Comparison of ENCODE assay signal across 27 cellular contexts in genomic region chr5:173591300-173591622, GRCh38. TPM values are rescaled to one million over a fixed set of nuclear protein-coding genes. Genes with fewer than 3 reads are reported as not detected.
DNase-seq lines count a peak whose midpoint lies in the region; ATAC-seq and TF ChIP-seq lines count a peak whose summit lies in the region.
"Had no signal": no experiment of that assay in that cellular context is flagged by ENCODE, and none has a peak within 500 bp of the region (broad histone marks: within the 10 kb centered on the region; RNA-seq: fewer than 3 reads in every experiment).

No MANE protein-coding gene starts in this region.

- H3K9me2 ChIP-seq in SK-N-SH: no peaks in the 10 kb centered on the region

- TF ChIP-seq POLR2A in adrenal gland (IDR thresholded peaks at IDR 0.05): no peak
- TF ChIP-seq POLR2A in body of pancreas (IDR thresholded peaks at IDR 0.05): no peak

- POLR2A ChIA-PET in SK-N-SH (lab: Yijun Ruan, JAX): no interaction called here

- no peak for ATAC-seq in SK-N-SH treated with all-trans-retinoic acid at 6 μM for 48 hours
- ATAC-seq in body of pancreas: no peak
- ATAC-seq: GM12878, natural killer cell had no signal

- no peak overlapping the region for H3K4me2 ChIP-seq in SK-N-SH

- whole genome bisulfite sequencing in SK-N-SH (ENCODE audit: low lambda C conversion rate): 34% methylated on average over 3 of the region's 3 CpGs
- 37 to 51% (median 38%) methylated on average over 3 of the region's 3 CpGs for WGBS in adrenal gland, 4 donors
- WGBS in body of pancreas, 2 donors: 82 to 96% methylated on average over 3 of the region's 3 CpGs

- no peak overlapping the region for H2AFZ ChIP-seq in SK-N-SH (ENCODE audit: low read depth)

- intact Hi-C loops in adrenal gland (cut with DNase I) (loop anchor here in 1 of 2 donors (10.0 kb wide), 1 partner anchor 136 kb away; no protein-coding TSS in a partner anchor), body of pancreas (cut with DNase I) (no loop called here)

- CTCF ChIA-PET in SK-N-SH (lab: Yijun Ruan, JAX): interaction anchor here (0.8 to 3.1 kb wide), 8 partner anchors 10 to 726 kb away, joined by 3 to 23 read pairs (median 6); partner anchors contain the start of gene BOD1

- H3K4me3 ChIP-seq in SK-N-SH (ENCODE audit: low read depth in 2 of 2, low read length in 1 of 2) (no peak overlapping the region), adrenal gland (no peak overlapping the region), body of pancreas (no peak overlapping the region)
- H3K4me3 ChIP-seq: GM12878, ovary, stomach, transverse colon had no signal

- H3K36me3 ChIP-seq in SK-N-SH (replicated peaks in 1 of 2; ENCODE audit: control insufficient read depth in 1 of 2, insufficient read depth in 2 of 2, low read length in 1 of 2): no peaks in the 10 kb centered on the region
- no peaks in the 10 kb centered on the region for H3K36me3 ChIP-seq in adrenal gland (replicated peaks in 1 of 2)
- H3K36me3 ChIP-seq in body of pancreas (replicated peaks in 1 of 2; ENCODE audit: insufficient read depth in 1 of 2, low read depth in 2 of 2): no peaks in the 10 kb centered on the region
- H3K36me3 ChIP-seq: ovary, transverse colon had no signal

- H3K9me3 ChIP-seq in SK-N-SH (peaks cover 4% of the 10 kb centered on the region; the same call in 1 of the 2 replicates), adrenal gland (replicated peaks in 1 of 3) (peaks cover 0 to 14% (median 0%) of the 10 kb centered on the region in 3 donors), body of pancreas (peaks cover 0 to 10% (median 0%) of the 10 kb centered on the region in 3 donors)

- no peaks in the 10 kb centered on the region for H3K4me1 ChIP-seq in SK-N-SH (ENCODE audit: control insufficient read depth in 1 of 2, insufficient read depth in 2 of 2, low read depth in 1 of 2, low read length in 1 of 2)
- peaks cover 17 to 23% of the 10 kb centered on the region in 2 donors for H3K4me1 ChIP-seq in adrenal gland (replicated peaks in 1 of 2)
- H3K4me1 ChIP-seq in body of pancreas: no peaks in the 10 kb centered on the region
- H3K4me1 ChIP-seq: Caco-2, stomach, transverse colon had no signal

- H3K27me3 ChIP-seq in SK-N-SH (ENCODE audit: insufficient read depth): no peaks in the 10 kb centered on the region
- H3K27me3 ChIP-seq in adrenal gland: no peaks in the 10 kb centered on the region
- H3K27me3 ChIP-seq in body of pancreas: no peaks in the 10 kb centered on the region
- H3K27me3 ChIP-seq: ovary, stomach, transverse colon had no signal

- no peaks in the 10 kb centered on the region for H4K20me1 ChIP-seq in SK-N-SH (ENCODE audit: insufficient read depth)

- no peaks in the 10 kb centered on the region for H3K79me2 ChIP-seq in SK-N-SH (ENCODE audit: insufficient read depth)

- H3K9ac ChIP-seq in SK-N-SH: no peak overlapping the region

- peak; percentile 47 for DNase-seq in SK-N-SH
- peak in 3 of 7 donors; percentile 21 to 52 (median 32) for DNase-seq in adrenal gland
- peak; percentile 20 for DNase-seq in medulla oblongata (ENCODE audit: extremely low spot score)
- no peak for DNase-seq in kidney tubule cell (ENCODE audit: low spot score)
- DNase-seq in activated CD4-positive, CD25-positive, alpha-beta regulatory T cell treated with anti-CD3 and anti-CD28 coated beads, Interleukin-2, amount 50 U/mL, for 72 hours: no peak
- DNase-seq in body of pancreas: no peak
- no peak for DNase-seq in stimulated activated CD4-positive, alpha-beta T cell treated with anti-CD3 and anti-CD28 coated beads, Interleukin-4, amount 100 ng/mL, for 1 hour
- DNase-seq: activated B cell treated with CpG ODN at 0.5 μM for 24 hours; activated CD4-positive, alpha-beta T cell treated with anti-CD3 and anti-CD28 coated beads, Interleukin-2, amount 50 U/mL, for 48 hours; activated CD8-positive, alpha-beta memory T cell treated with anti-CD3 and anti-CD28 coated beads, Interleukin-2, amount 50 U/mL, for 4 hours; Caco-2; cerebellar nuclear complex; DMS79 treated with DMSO at 0.1 percent for 48 hours; effector CD4-positive, alpha-beta T cell; MM.1S; natural killer cell; NCI-H1436; NCI-H2107; NCI-H510A; retina; stimulated activated CD4-positive, alpha-beta T cell treated with anti-CD3 and anti-CD28 coated beads, Interleukin-15, amount 100 ng/mL, for 24 hours; stomach; transverse colon had no signal

- no peak for TF ChIP-seq RAD21 in SK-N-SH (IDR thresholded peaks at IDR 0.05; ENCODE audit: low read length)

- no peak for TF ChIP-seq EP300 in SK-N-SH (IDR thresholded peaks at IDR 0.05; ENCODE audit: borderline replicate concordance in 1 of 2, low read depth in 1 of 2, low read length in 1 of 2)

- H3K27ac ChIP-seq in SK-N-SH (ENCODE audit: low read depth in 2 of 2, low read length in 1 of 2) (no peak overlapping the region), adrenal gland (peak overlapping the region in 3 of 5 donors; percentile 40 to 70 (median 53)), body of pancreas (no peak overlapping the region)
- H3K27ac ChIP-seq: epithelial cell of prostate, stomach, transverse colon had no signal

- no peaks in the 10 kb centered on the region for H3F3A ChIP-seq in SK-N-SH (replicated peaks; ENCODE audit: insufficient read depth)

- no peak for TF ChIP-seq CTCF in SK-N-SH (IDR thresholded peaks at IDR 0.05)
- no peak for TF ChIP-seq CTCF in adrenal gland (IDR thresholded peaks at IDR 0.05)
- TF ChIP-seq CTCF in body of pancreas (IDR thresholded peaks at IDR 0.05): no peak

TF ChIP-seq in SK-N-SH, 30 proteins besides CTCF, POLR2A, EP300 and RAD21:
- TF ChIP-seq, protein P1, sequence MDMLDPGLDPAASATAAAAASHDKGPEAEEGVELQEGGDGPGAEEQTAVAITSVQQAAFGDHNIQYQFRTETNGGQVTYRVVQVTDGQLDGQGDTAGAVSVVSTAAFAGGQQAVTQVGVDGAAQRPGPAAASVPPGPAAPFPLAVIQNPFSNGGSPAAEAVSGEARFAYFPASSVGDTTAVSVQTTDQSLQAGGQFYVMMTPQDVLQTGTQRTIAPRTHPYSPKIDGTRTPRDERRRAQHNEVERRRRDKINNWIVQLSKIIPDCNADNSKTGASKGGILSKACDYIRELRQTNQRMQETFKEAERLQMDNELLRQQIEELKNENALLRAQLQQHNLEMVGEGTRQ (IDR thresholded peaks at IDR 0.05; ENCODE audit: borderline replicate concordance, low read depth, low read length): no peak
- TF ChIP-seq EZH2phosphoT487 (IDR thresholded peaks at IDR 0.05; ENCODE audit: borderline replicate concordance, low read depth) (no peak), SMC3 (IDR thresholded peaks at IDR 0.05; ENCODE audit: low read depth, low read length) (no peak), GATA2 (CRISPR knock-in tag; IDR thresholded peaks at IDR 0.05) (peak; percentile 17; the same call in 1 of the 2 replicates)

TF ChIP-seq in SK-N-SH treated with all-trans-retinoic acid at 6 μM for 48 hours, 23 proteins besides CTCF, POLR2A, EP300 and RAD21:
- TF ChIP-seq SNAI2 (CRISPR knock-in tag; IDR thresholded peaks at IDR 0.05): no peak
- no peak for TF ChIP-seq ZFP30 (CRISPR knock-in tag; IDR thresholded peaks at IDR 0.05)
- TF ChIP-seq ISL1 (CRISPR knock-in tag; IDR thresholded peaks at IDR 0.05): no peak
- no peak for TF ChIP-seq CREB5 (CRISPR knock-in tag; IDR thresholded peaks at IDR 0.05; ENCODE audit: low read depth)
- no peak for TF ChIP-seq ZFP3 (CRISPR knock-in tag; IDR thresholded peaks at IDR 0.05)
- TF ChIP-seq TCF4 (CRISPR knock-in tag; IDR thresholded peaks at IDR 0.05; ENCODE audit: borderline replicate concordance): no peak
- TF ChIP-seq ARNTL (CRISPR knock-in tag; IDR thresholded peaks at IDR 0.05; ENCODE audit: borderline replicate concordance, low read depth): no peak

RNA-seq across cellular contexts. Expression of gene BOD1, which starts 25.2 kb away (rescaled TPM):
- polyA plus RNA-seq in SK-N-SH (2012; rRNA removed): 45.3 and 52.2 TPM in 2 replicates
- 56.6 and 57.4 TPM in 2 replicates for polyA plus RNA-seq in SK-N-SH (2012; cell fraction: cytosol; rRNA removed)
- polyA plus RNA-seq in SK-N-SH (2012; cell fraction: nucleus; rRNA removed): 47.5 and 68.0 TPM in 2 replicates
- total RNA-seq in adrenal gland: 10 to 100 TPM; 41.4 to 65.3 (median 54.2) TPM
- 10 to 100 TPM; 30.0 to 98.6 (median 35.2) TPM for polyA plus RNA-seq in adrenal gland
- 10 to 100 TPM; 32.7 to 36.9 TPM for total RNA-seq in body of pancreas

Comparison
In these comparisons a context has a peak if more than half of its experiments do, and no peak if none do; other contexts are left out.
1. DNase-seq: peak in SK-N-SH (single experiment) and medulla oblongata (single experiment); none in kidney tubule cell (single experiment), activated CD4-positive, CD25-positive, alpha-beta regulatory T cell treated with anti-CD3 and anti-CD28 coated beads, Interleukin-2, amount 50 U/mL, for 72 hours (single experiment), body of pancreas (0 of 4) and stimulated activated CD4-positive, alpha-beta T cell treated with anti-CD3 and anti-CD28 coated beads, Interleukin-4, amount 100 ng/mL, for 1 hour (single experiment).
2. H3K27ac ChIP-seq: peak in adrenal gland (3 of 5); none in SK-N-SH (0 of 2) and body of pancreas (0 of 4).